Comparison of ENCODE assay signal across 11 cellular contexts in the genomic region with DNA sequence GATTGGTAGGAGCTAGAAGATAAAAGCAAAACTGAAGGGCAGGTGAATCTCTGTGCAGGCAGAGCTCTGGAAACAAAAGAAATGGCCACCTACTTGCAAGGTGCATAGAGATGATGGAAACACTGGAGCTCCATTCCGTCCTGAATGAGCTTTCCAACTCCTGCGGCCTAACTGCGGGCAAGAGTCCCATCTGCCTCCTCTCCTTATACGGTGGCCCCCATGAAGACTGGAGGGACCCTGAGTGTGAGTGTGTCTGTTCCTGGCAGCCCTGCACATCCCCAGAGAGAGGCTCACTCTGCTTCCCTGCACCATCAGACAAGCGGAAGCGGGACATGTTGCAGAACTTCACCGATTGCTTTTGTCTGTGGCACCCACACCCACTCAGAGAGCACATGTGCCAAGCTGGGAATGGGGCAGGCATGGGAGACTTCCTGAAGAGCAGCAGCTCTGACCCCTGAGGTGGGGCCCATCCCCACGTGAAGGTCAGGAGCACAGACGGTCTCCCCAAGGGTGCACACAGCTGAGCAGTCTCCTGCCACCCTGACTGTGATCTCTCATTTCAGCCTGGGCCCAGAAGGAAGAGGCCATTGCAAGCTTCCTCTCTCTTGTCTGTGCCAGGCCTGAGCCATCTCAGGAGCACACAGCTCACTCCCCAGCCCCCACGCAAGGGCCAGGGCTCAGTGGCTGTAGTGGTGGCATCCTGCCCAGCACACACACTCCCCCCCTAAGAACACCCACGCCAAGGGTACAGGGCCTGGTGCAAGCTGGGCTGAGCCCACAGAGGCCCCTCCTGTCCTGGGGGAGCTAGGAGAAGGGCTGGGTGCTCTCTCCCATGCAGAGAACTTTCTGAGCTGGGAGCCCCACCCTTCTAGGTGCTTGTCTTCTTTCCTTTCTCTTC.
DNase-seq lines count a peak whose midpoint lies in the region; ATAC-seq, FAIRE-seq and TF ChIP-seq lines count a peak whose summit lies in the region.
"Had no signal": no experiment of that assay in that cellular context is flagged by ENCODE, and none has a peak within 500 bp of the region (broad histone marks: within the 10 kb centered on the region; RNA-seq: fewer than 3 reads in every experiment).

No MANE protein-coding gene starts in this region.

- POLR2A ChIA-PET in HCT116 (lab: Charles Lee): interaction anchor here (1.2 kb wide), 1 partner anchor 10 kb away, joined by 3 read pairs; no protein-coding TSS in a partner anchor
- POLR2A ChIA-PET in K562 (lab: Yijun Ruan, JAX): interaction anchor here (0.6 to 1.4 kb wide), 8 partner anchors 9 to 193 kb away, joined by 3 to 7 read pairs (median 4); no protein-coding TSS in a partner anchor

- CTCF ChIA-PET in HCT116 (lab: Charles Lee): interaction anchor here (0.9 kb wide), 1 partner anchor 9 kb away, joined by 4 read pairs; no protein-coding TSS in a partner anchor
- CTCF ChIA-PET in K562 (lab: Yijun Ruan, JAX; ENCODE audit: low intra/inter-chr PET ratio): no interaction called here

- FAIRE-seq in K562 (lab: Jason Lieb, UNC): no peak
- FAIRE-seq: kidney had no signal

- H3K36me3 Mint-ChIP-seq in stimulated activated memory B cell treated with anti-CD40 and anti-IgM and Interleukin-4, amounts not matched to agents 10 μg/mL and 1 μg/mL and 100 μg/mL, for 72 hours: peaks cover 6% of the 10 kb centered on the region

- H3K4me2 ChIP-seq in HCT116 (ENCODE audit: low read length) (peak overlapping the region; percentile 75), K562 (ENCODE audit: insufficient read depth, low read length) (no peak overlapping the region; the same call in 1 of the 2 replicates)

- no peaks in the 10 kb centered on the region for H3K9me1 ChIP-seq in K562 (ENCODE audit: control insufficient read depth, insufficient read depth, low read length)

- intact Hi-C loops in HCT116 (cut with micrococcal nuclease): no loop called here
- intact Hi-C loops in K562 (cut with micrococcal nuclease): no loop called here
- intact Hi-C loops in lower lobe of right lung (cut with DNase I): no loop called here

- no peak for TF ChIP-seq RAD21 in HCT116 (IDR thresholded peaks at IDR 0.05; ENCODE audit: low read depth)
- TF ChIP-seq RAD21 in K562 (CRISPR knock-in tag; conservative IDR thresholded peaks at IDR 0.05 in 1 of 2, IDR thresholded peaks at IDR 0.05 in 1 of 2): no peak

- H3K4me3 ChIP-seq in HCT116 (replicated peaks in 1 of 2; ENCODE audit: low read depth in 1 of 2, low read length in 2 of 2) (no peak overlapping the region), K562 (no peak overlapping the region), lower lobe of right lung (no peak overlapping the region)

- H3K27me3 Mint-ChIP-seq in stimulated activated memory B cell treated with anti-CD40 and anti-IgM and Interleukin-4, amounts not matched to agents 10 μg/mL and 1 μg/mL and 100 μg/mL, for 72 hours: no peaks in the 10 kb centered on the region
- H3K27me3 Mint-ChIP-seq: stimulated activated naive CD8-positive, alpha-beta T cell treated with anti-CD3 and anti-CD28 coated beads, Interleukin-15, Interleukin-2, amounts not matched to agents 100 ng/mL and 50 ng/mL, for 24 hours had no signal

- DNase-seq in HCT116 (ENCODE audit: low read depth, low spot score): no peak
- DNase-seq in K562 (ENCODE audit: extremely low read depth in 1 of 4, low spot score in 3 of 4): no peak
- DNase-seq in lower lobe of right lung: peak; percentile 74
- no peak for DNase-seq in DMS153 (lab: John Stamatoyannopoulos, UW)
- DNase-seq in OCI-M2 (lab: John Stamatoyannopoulos, UW; ENCODE audit: unreplicated experiment): no peak
- DNase-seq: kidney, NCI-H526 treated with DMSO at 0.1 percent for 48 hours had no signal

- H3K79me2 ChIP-seq in HCT116 (ENCODE audit: insufficient read depth, low read length) (peaks cover 85% of the 10 kb centered on the region), K562 (ENCODE audit: control insufficient read depth, insufficient read depth, low read length) (no peaks in the 10 kb centered on the region)

- no peak for ATAC-seq in HCT116
- no peak for ATAC-seq in K562
- peak; percentile 15 to 26 for ATAC-seq in lower lobe of right lung
- ATAC-seq in stimulated activated memory B cell treated with anti-CD40 and anti-IgM and Interleukin-4, amounts not matched to agents 10 μg/mL and 1 μg/mL and 100 μg/mL, for 72 hours: peak; percentile 17
- ATAC-seq in GM19455 (IDR thresholded peaks at IDR 0.05; ENCODE audit: unreplicated experiment): no peak
- ATAC-seq in GM21360 (IDR thresholded peaks at IDR 0.05; ENCODE audit: unreplicated experiment): no peak

- H3K27ac ChIP-seq in HCT116 (ENCODE audit: low read depth, low read length) (peak overlapping the region; percentile 25; the same call in 1 of the 2 replicates), K562 (ENCODE audit: extremely low read depth, low read depth, low read length) (no peak overlapping the region), lower lobe of right lung (peak overlapping the region; percentile 60)

- H3K4me1 ChIP-seq in HCT116 (ENCODE audit: control insufficient read depth in 1 of 2, insufficient read depth in 2 of 2, low read length in 2 of 2): peaks cover 59 to 85% of the 10 kb centered on the region in 2 experiments
- H3K4me1 ChIP-seq in K562 (replicated peaks in 1 of 2; ENCODE audit: control insufficient read depth in 2 of 2, insufficient read depth in 2 of 2, low read length in 2 of 2): peaks cover 11 to 29% of the 10 kb centered on the region in 2 experiments
- H3K4me1 ChIP-seq in lower lobe of right lung: peaks cover 71% of the 10 kb centered on the region

- no peaks in the 10 kb centered on the region for H3K9me3 Mint-ChIP-seq in stimulated activated memory B cell treated with anti-CD40 and anti-IgM and Interleukin-4, amounts not matched to agents 10 μg/mL and 1 μg/mL and 100 μg/mL, for 72 hours
- H3K9me3 Mint-ChIP-seq: stimulated activated naive CD8-positive, alpha-beta T cell treated with anti-CD3 and anti-CD28 coated beads, Interleukin-15, Interleukin-2, amounts not matched to agents 100 ng/mL and 50 ng/mL, for 24 hours had no signal

- H3K9me3 ChIP-seq in HCT116 (ENCODE audit: control insufficient read depth in 1 of 2, insufficient read depth in 1 of 2, low read depth in 1 of 2, low read length in 2 of 2) (no peaks in the 10 kb centered on the region), K562 (replicated peaks; ENCODE audit: control insufficient read depth, insufficient read depth, low read depth, low read length) (no peaks in the 10 kb centered on the region), lower lobe of right lung (no peaks in the 10 kb centered on the region)

- H3K27me3 ChIP-seq in HCT116 (ENCODE audit: insufficient read depth, low read length) (no peaks in the 10 kb centered on the region), K562 (ENCODE audit: control insufficient read depth in 2 of 2, insufficient read depth in 2 of 2, low read length in 2 of 2) (no peaks in the 10 kb centered on the region), lower lobe of right lung (ENCODE audit: low read depth) (no peaks in the 10 kb centered on the region)

- peak overlapping the region; percentile 5 for H3K27ac Mint-ChIP-seq in stimulated activated memory B cell treated with anti-CD40 and anti-IgM and Interleukin-4, amounts not matched to agents 10 μg/mL and 1 μg/mL and 100 μg/mL, for 72 hours
- H3K27ac Mint-ChIP-seq: stimulated activated naive CD8-positive, alpha-beta T cell treated with anti-CD3 and anti-CD28 coated beads, Interleukin-15, Interleukin-2, amounts not matched to agents 100 ng/mL and 50 ng/mL, for 24 hours had no signal

- H3K4me1 Mint-ChIP-seq in stimulated activated memory B cell treated with anti-CD40 and anti-IgM and Interleukin-4, amounts not matched to agents 10 μg/mL and 1 μg/mL and 100 μg/mL, for 72 hours: peaks cover 44% of the 10 kb centered on the region

- H3K9me2 ChIP-seq in HCT116 (ENCODE audit: insufficient read depth): no peaks in the 10 kb centered on the region

- no peaks in the 10 kb centered on the region for H3K36me3 ChIP-seq in HCT116 (ENCODE audit: control insufficient read depth in 1 of 2, insufficient read depth in 2 of 2, low read length in 2 of 2)
- no peaks in the 10 kb centered on the region for H3K36me3 ChIP-seq in K562 (ENCODE audit: control insufficient read depth, insufficient read depth, low read length)
- H3K36me3 ChIP-seq in lower lobe of right lung: peaks cover 4% of the 10 kb centered on the region

- no peak for TF ChIP-seq EP300 in K562 (IDR thresholded peaks at IDR 0.05; ENCODE audit: low read length)

- BruUV-seq in HCT116 (replicated peaks; lab: Mats Ljungman, UMichigan) (no TSS peak), K562 (replicated peaks; lab: Mats Ljungman, UMichigan) (no TSS peak)

- RAD21 ChIA-PET in HCT116 (lab: Charles Lee; ENCODE audit: low non-redundant PET in 1 of 2, low total read pairs in 2 of 2, uncharacterized antibody in 2 of 2, unreplicated experiment in 2 of 2): no interaction called here

- no peaks in the 10 kb centered on the region for H4K20me1 ChIP-seq in HCT116 (ENCODE audit: insufficient read depth)
- H4K20me1 ChIP-seq in K562 (replicated peaks; ENCODE audit: control insufficient read depth, insufficient read depth, low read length): peaks cover 25% of the 10 kb centered on the region

- 33% methylated on average over 11 of the region's 11 CpGs for WGBS in K562 (ENCODE audit: insufficient coverage, low coverage, missing lambda C conversion rate)

- H2AFZ ChIP-seq in HCT116 (ENCODE audit: low read depth, low read length, poor library complexity, severe bottlenecking) (no peak overlapping the region), K562 (ENCODE audit: low read depth, low read length) (no peak overlapping the region)

- no peak overlapping the region for H3K4me3 Mint-ChIP-seq in stimulated activated memory B cell treated with anti-CD40 and anti-IgM and Interleukin-4, amounts not matched to agents 10 μg/mL and 1 μg/mL and 100 μg/mL, for 72 hours
- H3K4me3 Mint-ChIP-seq: stimulated activated naive CD8-positive, alpha-beta T cell treated with anti-CD3 and anti-CD28 coated beads, Interleukin-15, Interleukin-2, amounts not matched to agents 100 ng/mL and 50 ng/mL, for 24 hours had no signal

- peak overlapping the region; percentile 42 for H3K9ac ChIP-seq in HCT116 (ENCODE audit: low read length)
- H3K9ac ChIP-seq in K562 (ENCODE audit: insufficient read depth in 1 of 2, low read depth in 2 of 2, low read length in 2 of 2): peak overlapping the region in 1 of 2 experiments; percentile 74; a peak in 1 of 4 replicates

- no peak for TF ChIP-seq POLR2A in HCT116 (IDR thresholded peaks at IDR 0.05; ENCODE audit: borderline replicate concordance, extremely low read depth, insufficient read depth, insufficient read length)
- TF ChIP-seq POLR2A in K562 (conservative IDR thresholded peaks at IDR 0.05): no peak

- in situ Hi-C loops in K562 (cut with MboI): no loop called here

- TF ChIP-seq CTCF in HCT116 (IDR thresholded peaks at IDR 0.05 in 2 of 3, conservative IDR thresholded peaks at IDR 0.05 in 1 of 3; ENCODE audit: borderline replicate concordance in 1 of 3, insufficient read depth in 1 of 3, low read depth in 2 of 3, low read length in 2 of 3) (no peak), K562 (IDR thresholded peaks at IDR 0.05 in 2 of 3, conservative IDR thresholded peaks at IDR 0.05 in 1 of 3; ENCODE audit: insufficient read depth in 2 of 3, low read depth in 1 of 3, low read length in 3 of 3) (no peak), lower lobe of right lung (IDR thresholded peaks at IDR 0.05) (no peak)

TF ChIP-seq in HCT116, 20 proteins besides CTCF, POLR2A, EP300 and RAD21 (continues in another document):
- TF ChIP-seq JUND (IDR thresholded peaks at IDR 0.05): no peak

Comparison
In these comparisons a context has a peak if more than half of its experiments do, and no peak if none do; other contexts are left out.
1. ATAC-seq: peak in lower lobe of right lung (2 of 2) and stimulated activated memory B cell treated with anti-CD40 and anti-IgM and Interleukin-4, amounts not matched to agents 10 μg/mL and 1 μg/mL and 100 μg/mL, for 72 hours (single experiment); none in HCT116 (single experiment), K562 (single experiment), GM19455 (single experiment) and GM21360 (single experiment).
2. Of the 22 proteins assayed by ChIP-seq in both K562 and HCT116: peak only in K562: MAX; only in HCT116: none; in both: none; in neither: 21.